Comparison of ENCODE assay signal across 2 cellular contexts in genomic region chr6:111503194-111503593, GRCh38.
TF ChIP-seq lines count a peak whose summit lies in the region.

No MANE protein-coding gene starts in this region.

TF ChIP-seq in IMR-90, 13 proteins besides CTCF, POLR2A, EP300 and RAD21:
- TF ChIP-seq MXI1 (IDR thresholded peaks at IDR 0.05; ENCODE audit: borderline replicate concordance, low read depth, low read length) (no peak), MAFK (IDR thresholded peaks at IDR 0.05; ENCODE audit: low read depth, low read length) (no peak), CHD1 (IDR thresholded peaks at IDR 0.05; ENCODE audit: low read depth, low read length) (no peak), FOS (IDR thresholded peaks at IDR 0.05; ENCODE audit: low read depth, low read length) (no peak), SMC3 (IDR thresholded peaks at IDR 0.05; ENCODE audit: low read depth, low read length) (no peak), NFE2L2 (IDR thresholded peaks at IDR 0.05; ENCODE audit: low read depth, low read length) (no peak), USF2 (IDR thresholded peaks at IDR 0.05; ENCODE audit: low read depth, low read length) (no peak), BHLHE40 (IDR thresholded peaks at IDR 0.05; ENCODE audit: low read depth, low read length) (no peak), RCOR1 (IDR thresholded peaks at IDR 0.05; ENCODE audit: insufficient replicate concordance, low read length) (no peak), RFX5 (IDR thresholded peaks at IDR 0.05; ENCODE audit: low read depth, low read length) (no peak), CEBPB (IDR thresholded peaks at IDR 0.05; ENCODE audit: low read depth, low read length) (no peak), MAZ (IDR thresholded peaks at IDR 0.05; ENCODE audit: borderline replicate concordance, low read depth, low read length) (no peak)
- TF ChIP-seq, protein P1, sequence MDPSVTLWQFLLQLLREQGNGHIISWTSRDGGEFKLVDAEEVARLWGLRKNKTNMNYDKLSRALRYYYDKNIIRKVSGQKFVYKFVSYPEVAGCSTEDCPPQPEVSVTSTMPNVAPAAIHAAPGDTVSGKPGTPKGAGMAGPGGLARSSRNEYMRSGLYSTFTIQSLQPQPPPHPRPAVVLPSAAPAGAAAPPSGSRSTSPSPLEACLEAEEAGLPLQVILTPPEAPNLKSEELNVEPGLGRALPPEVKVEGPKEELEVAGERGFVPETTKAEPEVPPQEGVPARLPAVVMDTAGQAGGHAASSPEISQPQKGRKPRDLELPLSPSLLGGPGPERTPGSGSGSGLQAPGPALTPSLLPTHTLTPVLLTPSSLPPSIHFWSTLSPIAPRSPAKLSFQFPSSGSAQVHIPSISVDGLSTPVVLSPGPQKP (IDR thresholded peaks at IDR 0.05; ENCODE audit: borderline replicate concordance, low read depth, low read length): no peak

TF ChIP-seq in HepG2, 621 proteins besides CTCF, POLR2A, EP300 and RAD21:
- no peak for TF ChIP-seq MAFK (conservative IDR thresholded peaks at IDR 0.05 in 1 of 2, IDR thresholded peaks at IDR 0.05 in 1 of 2; ENCODE audit: low read length in 2 of 2)
- TF ChIP-seq PHF5A (CRISPR knock-in tag; IDR thresholded peaks at IDR 0.05; ENCODE audit: low read depth, unreplicated experiment): no peak
- TF ChIP-seq FOXJ3 (CRISPR knock-in tag; IDR thresholded peaks at IDR 0.05; ENCODE audit: borderline replicate concordance): no peak
- TF ChIP-seq, protein P2, sequence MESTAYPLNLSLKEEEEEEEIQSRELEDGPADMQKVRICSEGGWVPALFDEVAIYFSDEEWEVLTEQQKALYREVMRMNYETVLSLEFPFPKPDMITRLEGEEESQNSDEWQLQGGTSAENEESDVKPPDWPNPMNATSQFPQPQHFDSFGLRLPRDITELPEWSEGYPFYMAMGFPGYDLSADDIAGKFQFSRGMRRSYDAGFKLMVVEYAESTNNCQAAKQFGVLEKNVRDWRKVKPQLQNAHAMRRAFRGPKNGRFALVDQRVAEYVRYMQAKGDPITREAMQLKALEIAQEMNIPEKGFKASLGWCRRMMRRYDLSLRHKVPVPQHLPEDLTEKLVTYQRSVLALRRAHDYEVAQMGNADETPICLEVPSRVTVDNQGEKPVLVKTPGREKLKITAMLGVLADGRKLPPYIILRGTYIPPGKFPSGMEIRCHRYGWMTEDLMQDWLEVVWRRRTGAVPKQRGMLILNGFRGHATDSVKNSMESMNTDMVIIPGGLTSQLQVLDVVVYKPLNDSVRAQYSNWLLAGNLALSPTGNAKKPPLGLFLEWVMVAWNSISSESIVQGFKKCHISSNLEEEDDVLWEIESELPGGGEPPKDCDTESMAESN (CRISPR knock-in tag; conservative IDR thresholded peaks at IDR 0.05): no peak
- no peak for TF ChIP-seq ZNF800 (CRISPR knock-in tag; IDR thresholded peaks at IDR 0.05)
